Comparison of ENCODE assay signal across 33 cellular contexts in genomic region chr14:94239416-94239815, GRCh38. TPM values are rescaled to one million over a fixed set of nuclear protein-coding genes. Genes with fewer than 3 reads are reported as not detected.
"Had no signal": no experiment of that assay in that cellular context is flagged by ENCODE, and none has a peak within 500 bp of the region (broad histone marks: within the 10 kb centered on the region; RNA-seq: fewer than 3 reads in every experiment).

No MANE protein-coding gene starts in this region.

- H3K36me3 Mint-ChIP-seq: activated naive CD4-positive, alpha-beta T cell treated with anti-CD3 and anti-CD28 coated beads, Interleukin-2, amount 10 ng/mL, durations not matched to agents 7 days and 5 days; brain had no signal

- H3K9me3 ChIP-seq: SJCRH30 had no signal

- H3K4me2 ChIP-seq: PC-9 had no signal

- H3K4me1 ChIP-seq: SJCRH30 had no signal

- H2AFZ ChIP-seq: PC-9 had no signal

- H3K27me3 ChIP-seq: SJCRH30 had no signal

- H3K27ac ChIP-seq: PC-9, SJCRH30, SK-N-MC had no signal

- H3K27me3 Mint-ChIP-seq: activated CD4-positive, alpha-beta memory T cell treated with anti-CD3 and anti-CD28 coated beads for 36 hours; activated naive CD4-positive, alpha-beta T cell treated with anti-CD3 and anti-CD28 coated beads, Interleukin-2, amount 10 ng/mL, durations not matched to agents 7 days and 5 days; activated naive CD8-positive, alpha-beta T cell treated with anti-CD3 and anti-CD28 coated beads, Interleukin-2, amount 50 U/mL, for 24 hours had no signal

- H3K27ac Mint-ChIP-seq: activated CD4-positive, alpha-beta memory T cell treated with anti-CD3 and anti-CD28 coated beads for 36 hours; activated naive CD4-positive, alpha-beta T cell treated with anti-CD3 and anti-CD28 coated beads, Interleukin-2, amount 10 ng/mL, durations not matched to agents 7 days and 5 days; activated naive CD8-positive, alpha-beta T cell; activated naive CD8-positive, alpha-beta T cell treated with anti-CD3 and anti-CD28 coated beads, Interleukin-2, amount 50 U/mL, for 24 hours; activated T-helper 1 cell treated with anti-CD3 and anti-CD28 coated beads, Interleukin-12 subunit alpha, Interleukin-12 subunit beta, Interleukin-2, Interleukin-4 antibody, amounts not matched to agents 30 ng/mL and 10 ng/mL and 1 ng/mL, durations not matched to agents 14 hours and 24 hours and 36 hours; IgD-negative memory B cell; T-helper 2 cell treated with Interferon-gamma antibody and Interleukin-4, amounts not matched to agents 5 μg/mL and 100 μg/mL, for 36 hours had no signal

- DNase-seq: activated CD4-positive, alpha-beta memory T cell treated with anti-CD3 and anti-CD28 coated beads for 36 hours; activated CD4-positive, alpha-beta T cell treated with anti-CD3 and anti-CD28 coated beads, Interleukin-2, amount 50 U/mL, for 1 hour; activated CD8-positive, alpha-beta memory T cell treated with anti-CD3 and anti-CD28 coated beads, Interleukin-2, amount 50 U/mL, for 4 hours; activated effector memory CD4-positive, alpha-beta T cell treated with Interleukin-2 at 50 U/mL for 16 hours; activated naive CD4-positive, alpha-beta T cell treated with anti-CD3 and anti-CD28 coated beads, Interleukin-2, amount 10 ng/mL, durations not matched to agents 7 days and 5 days; activated naive CD8-positive, alpha-beta T cell treated with anti-CD3 and anti-CD28 coated beads, Interleukin-2, amount 50 U/mL, for 24 hours; activated T-cell treated with anti-CD3 and anti-CD28 coated beads for 4 hours; activated T-cell treated with anti-CD3 and anti-CD28 coated beads, Interleukin-2, amount 50 U/mL, for 4 hours; central memory CD4-positive, alpha-beta T cell; Karpas-422; KBM-7; MM.1S; MV-4-11; NCI-H1092; NCI-H1436 treated with DMSO at 0.1 percent for 48 hours; NCI-H1694 treated with DMSO at 0.1 percent for 48 hours; NCI-H2029 treated with DMSO at 0.1 percent for 48 hours; NCI-H2107; NCI-H2171; NCI-H510A; NCI-H526; NCI-H748 treated with DMSO at 0.1 percent for 48 hours; PC-9; Right ventricle myocardium superior; SJCRH30 had no signal

- H3K4me3 ChIP-seq: PC-9, SJCRH30, SK-N-MC had no signal

- H3K4me3 Mint-ChIP-seq: activated CD4-positive, alpha-beta memory T cell treated with anti-CD3 and anti-CD28 coated beads for 36 hours; activated naive CD4-positive, alpha-beta T cell treated with anti-CD3 and anti-CD28 coated beads, Interleukin-2, amount 10 ng/mL, durations not matched to agents 7 days and 5 days; activated naive CD8-positive, alpha-beta T cell; activated naive CD8-positive, alpha-beta T cell treated with anti-CD3 and anti-CD28 coated beads, Interleukin-2, amount 50 U/mL, for 24 hours; activated T-cell treated with anti-CD3 and anti-CD28 coated beads, Interleukin-2, amount 50 U/mL, for 4 hours; activated T-helper 1 cell treated with anti-CD3 and anti-CD28 coated beads, Interleukin-12 subunit alpha, Interleukin-12 subunit beta, Interleukin-2, Interleukin-4 antibody, amounts not matched to agents 30 ng/mL and 10 ng/mL and 1 ng/mL, durations not matched to agents 14 hours and 24 hours and 36 hours; brain; IgD-negative memory B cell; T-helper 2 cell treated with Interferon-gamma antibody and Interleukin-4, amounts not matched to agents 5 μg/mL and 100 μg/mL, for 36 hours had no signal

- ATAC-seq: activated naive CD8-positive, alpha-beta T cell treated with anti-CD3 and anti-CD28 coated beads, Interleukin-2, amount 50 U/mL, for 24 hours; activated T-cell treated with anti-CD3 and anti-CD28 coated beads, Interleukin-2, amount 50 U/mL, for 4 hours had no signal

- H3K4me1 Mint-ChIP-seq: brain had no signal

- H3K9me3 Mint-ChIP-seq: activated CD4-positive, alpha-beta memory T cell treated with anti-CD3 and anti-CD28 coated beads for 36 hours; activated naive CD4-positive, alpha-beta T cell treated with anti-CD3 and anti-CD28 coated beads, Interleukin-2, amount 10 ng/mL, durations not matched to agents 7 days and 5 days; activated naive CD8-positive, alpha-beta T cell treated with anti-CD3 and anti-CD28 coated beads, Interleukin-2, amount 50 U/mL, for 24 hours; activated T-cell treated with anti-CD3 and anti-CD28 coated beads, Interleukin-2, amount 50 U/mL, for 4 hours; activated T-helper 1 cell treated with anti-CD3 and anti-CD28 coated beads, Interleukin-12 subunit alpha, Interleukin-12 subunit beta, Interleukin-2, Interleukin-4 antibody, amounts not matched to agents 30 ng/mL and 10 ng/mL and 1 ng/mL, durations not matched to agents 14 hours and 24 hours and 36 hours; brain; T-helper 2 cell treated with Interferon-gamma antibody and Interleukin-4, amounts not matched to agents 5 μg/mL and 100 μg/mL, for 36 hours had no signal

RNA-seq across cellular contexts. Expression of gene SERPINA10, which starts 53.7 kb away (rescaled TPM):
- total RNA-seq: activated CD4-positive, alpha-beta memory T cell treated with anti-CD3 and anti-CD28 coated beads for 36 hours; activated T-cell treated with anti-CD3 and anti-CD28 coated beads, Interleukin-2, amount 50 U/mL, for 4 hours; activated T-helper 1 cell treated with anti-CD3 and anti-CD28 coated beads, Interleukin-12 subunit alpha, Interleukin-12 subunit beta, Interleukin-2, Interleukin-4 antibody, amounts not matched to agents 30 ng/mL and 10 ng/mL and 1 ng/mL, durations not matched to agents 14 hours and 24 hours and 36 hours; OCI-LY7; PC-9; Right ventricle myocardium superior; SJCRH30; T-helper 1 cell treated with Interleukin-12 subunit alpha and Interleukin-12 subunit beta and Interleukin-4 antibody, amounts not matched to agents 30 ng/mL and 1 ng/mL, for 36 hours had no signal
- polyA plus RNA-seq: IgD-negative memory B cell had no signal
